Comparison of ENCODE assay signal across 19 cellular contexts in the genomic region with DNA sequence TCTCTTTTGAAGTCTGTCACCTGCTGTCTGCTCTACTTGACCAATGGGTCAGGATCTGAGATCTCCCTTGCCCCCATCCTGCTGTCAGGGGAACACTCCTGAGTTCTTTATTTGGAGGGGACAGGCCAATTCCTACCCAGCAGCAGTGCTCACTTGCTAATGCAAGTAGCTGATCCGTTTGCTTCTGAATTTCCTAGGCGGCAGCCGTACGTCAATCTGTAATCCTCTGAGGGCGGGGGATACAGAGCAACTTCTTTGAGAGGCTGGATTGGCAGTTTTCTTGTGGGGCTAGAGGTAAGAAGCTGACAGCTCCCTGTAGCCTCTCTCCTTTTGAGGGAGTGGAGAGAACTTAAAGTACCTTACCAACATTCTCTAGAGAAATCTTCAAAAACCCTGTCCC. TPM values are rescaled to one million over a fixed set of nuclear protein-coding genes. Genes with fewer than 3 reads are reported as not detected.
DNase-seq lines count a peak whose midpoint lies in the region; ATAC-seq and TF ChIP-seq lines count a peak whose summit lies in the region.
"Had no signal": no experiment of that assay in that cellular context is flagged by ENCODE, and none has a peak within 500 bp of the region (broad histone marks: within the 10 kb centered on the region; RNA-seq: fewer than 3 reads in every experiment).

No MANE protein-coding gene starts in this region.

- no peaks in the 10 kb centered on the region for H3K9me3 ChIP-seq in WERI-Rb-1 (ENCODE audit: severe bottlenecking)
- no peaks in the 10 kb centered on the region for H3K9me3 ChIP-seq in sigmoid colon

- peak; percentile 51 for DNase-seq in D341Med (ENCODE audit: low spot score)
- peak; percentile 44 for DNase-seq in WERI-Rb-1
- DNase-seq in osteocyte (ENCODE audit: extremely low spot score, unreplicated experiment) = peak; percentile 54
- peak; percentile 27 for DNase-seq in sigmoid colon
- no peak for DNase-seq in HK-2 (ENCODE audit: unreplicated experiment)
- DNase-seq in activated CD4-positive, alpha-beta T cell treated with anti-CD3 and anti-CD28 coated beads for 1 hour = no peak
- DNase-seq in middle frontal gyrus (ENCODE audit: extremely low spot score, low spot score) = no peak
- DNase-seq: C1 segment of cervical spinal cord; CD4-positive, alpha-beta memory T cell; COR-L47; DMS 273 treated with DMSO at 0.1 percent for 48 hours; DMS79; EL; GDM1; H9 had no signal

- H3K27me3 ChIP-seq in WERI-Rb-1 (ENCODE audit: insufficient read depth, low read depth, severe bottlenecking) (no peaks in the 10 kb centered on the region), sigmoid colon (no peaks in the 10 kb centered on the region)

- no peak overlapping the region for H3K4me3 ChIP-seq in WERI-Rb-1 (ENCODE audit: low read depth, low read length)
- H3K4me3 ChIP-seq in sigmoid colon = no peak overlapping the region
- H3K4me3 ChIP-seq: GM12878, GM23338 had no signal

- H3K36me3 ChIP-seq in WERI-Rb-1 (no peaks in the 10 kb centered on the region), sigmoid colon (peaks cover 0 to 25% (median 7%) of the 10 kb centered on the region in 4 donors)

- ATAC-seq in GM21529 (IDR thresholded peaks at IDR 0.05; ENCODE audit: unreplicated experiment) = no peak
- ATAC-seq: GM12878, GM23338, HCT116 had no signal

- H3K36me3 Mint-ChIP-seq in osteocyte (ENCODE audit: unreplicated experiment) = peaks cover 23% of the 10 kb centered on the region

- H3K4me3 Mint-ChIP-seq in osteocyte (ENCODE audit: unreplicated experiment) = no peak overlapping the region
- H3K4me3 Mint-ChIP-seq: CD4-positive, alpha-beta memory T cell; GM23338; H9 had no signal

- H3K27ac Mint-ChIP-seq in osteocyte (ENCODE audit: unreplicated experiment) = no peak overlapping the region
- H3K27ac Mint-ChIP-seq: GM23338, H9 had no signal

- peaks cover 2% of the 10 kb centered on the region for H3K4me1 Mint-ChIP-seq in osteocyte (ENCODE audit: unreplicated experiment)
- H3K4me1 Mint-ChIP-seq: GM23338, H9 had no signal

- no peak for TF ChIP-seq POLR2A in sigmoid colon (IDR thresholded peaks at IDR 0.05)

- WGBS in sigmoid colon, 2 donors = 83 to 94% methylated on average over 5 of the region's 5 CpGs

- peaks cover 3% of the 10 kb centered on the region for H3K9me3 Mint-ChIP-seq in osteocyte (ENCODE audit: unreplicated experiment)

- H3K27me3 Mint-ChIP-seq in osteocyte (ENCODE audit: unreplicated experiment) = no peaks in the 10 kb centered on the region
- H3K27me3 Mint-ChIP-seq: CD4-positive, alpha-beta memory T cell had no signal

- intact Hi-C loops in sigmoid colon (cut with DNase I) = no loop called here

- no peak overlapping the region for H3K27ac ChIP-seq in WERI-Rb-1
- no peak overlapping the region for H3K27ac ChIP-seq in sigmoid colon

- H3K4me1 ChIP-seq in sigmoid colon = no peaks in the 10 kb centered on the region

- no peak for TF ChIP-seq EP300 in sigmoid colon (IDR thresholded peaks at IDR 0.05)

- TF ChIP-seq CTCF in WERI-Rb-1 (IDR thresholded peaks at IDR 0.05; ENCODE audit: low read depth, low read length) = no peak
- TF ChIP-seq CTCF in osteocyte (IDR thresholded peaks at IDR 0.05) = no peak
- TF ChIP-seq CTCF in sigmoid colon (IDR thresholded peaks at IDR 0.05) = no peak

RNA-seq across cellular contexts. Expression of gene TYW1, which starts 36.6 kb away (rescaled TPM):
- total RNA-seq in osteocyte = 16.3 and 17.2 TPM in 2 replicates
- total RNA-seq in sigmoid colon = 10 to 100 TPM; 14.3 to 47.2 (median 24.0) TPM
- polyA plus RNA-seq in sigmoid colon = 10 to 100 TPM in 1 of 3 donors, 1 to 10 TPM in 2; 3.0 to 10.7 (median 6.0) TPM

RNA-seq across cellular contexts. Expression of gene SBDS, which starts 37.9 kb away (rescaled TPM):
- 101 and 104 TPM in 2 replicates for total RNA-seq in osteocyte
- 100 to 1,000 TPM; 116 to 190 (median 185) TPM for total RNA-seq in sigmoid colon
- polyA plus RNA-seq in sigmoid colon = 100 to 1,000 TPM in 2 of 3 donors, 10 to 100 TPM in 1; 94.7 to 266 (median 187) TPM

Comparison
In these comparisons a context has a peak if more than half of its experiments do, and no peak if none do; other contexts are left out.
1. DNase-seq: peak in D341Med (single experiment), WERI-Rb-1 (single experiment), osteocyte (single experiment) and sigmoid colon (single experiment); none in HK-2 (single experiment), activated CD4-positive, alpha-beta T cell treated with anti-CD3 and anti-CD28 coated beads for 1 hour (single experiment) and middle frontal gyrus (single experiment).